Comparison of ENCODE assay signal across 8 cellular contexts in the genomic region with DNA sequence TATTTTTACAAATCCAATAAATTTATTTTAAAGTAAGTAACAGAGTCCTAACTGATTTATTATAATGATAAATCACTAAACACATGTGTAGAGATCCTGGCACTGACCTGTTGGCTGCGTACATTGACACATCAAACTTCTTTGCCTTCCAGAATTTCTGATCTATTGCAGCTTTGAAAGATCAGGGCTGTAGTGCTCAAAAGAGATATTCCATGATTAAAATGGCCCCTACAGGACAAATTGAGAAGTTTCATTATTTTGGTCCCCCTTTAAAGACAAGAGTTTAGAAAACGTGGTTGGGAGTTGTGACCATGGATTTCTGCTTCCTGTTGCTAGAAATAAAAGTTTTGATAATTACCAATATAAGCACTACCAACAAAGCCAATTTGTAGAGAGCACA.
DNase-seq lines count a peak whose midpoint lies in the region; ATAC-seq and TF ChIP-seq lines count a peak whose summit lies in the region.

No MANE protein-coding gene starts in this region.

- DNase-seq in AG08395 (ENCODE audit: low spot score) (peak; percentile 44), HFFc6 (peak; percentile 2), SHP77 (lab: John Stamatoyannopoulos, UW) (peak; percentile 75 to 78), foreskin melanocyte (peak; percentile 61), sciatic nerve (ENCODE audit: low spot score) (no peak)
- DNase-seq in activated T-cell treated with anti-CD3 and anti-CD28 coated beads, Interleukin-2, amount 50 U/mL, for 48 hours, result no peak

- no peak overlapping the region for H3K4me3 Mint-ChIP-seq in HFFc6

- H3K9me3 Mint-ChIP-seq in HFFc6, result no peaks in the 10 kb centered on the region

- H3K4me1 Mint-ChIP-seq in HFFc6 (ENCODE audit: low read depth), result peaks cover 3% of the 10 kb centered on the region; the same call in 1 of the 2 replicates

- peaks cover 4% of the 10 kb centered on the region for H3K27me3 Mint-ChIP-seq in HFFc6 (ENCODE audit: insufficient read depth)

- peak; percentile 55 for TF ChIP-seq CTCF in HFFc6 (IDR thresholded peaks at IDR 0.05)

- ATAC-seq in sciatic nerve (peak; percentile 89), GM21360 (IDR thresholded peaks at IDR 0.05; ENCODE audit: unreplicated experiment) (no peak), GM19351 (IDR thresholded peaks at IDR 0.05; ENCODE audit: unreplicated experiment) (no peak)

- intact Hi-C loops in sciatic nerve (cut with DNase I), result no loop called here

- no peak overlapping the region for H3K27ac Mint-ChIP-seq in HFFc6

- H3K36me3 Mint-ChIP-seq in HFFc6 (ENCODE audit: low read depth), result no peaks in the 10 kb centered on the region

Comparison
In these comparisons a context has a peak if more than half of its experiments do, and no peak if none do; other contexts are left out.
1. DNase-seq: peak in AG08395 (single experiment), HFFc6 (single experiment), SHP77 (2 of 2) and foreskin melanocyte (single experiment); none in sciatic nerve (single experiment) and activated T-cell treated with anti-CD3 and anti-CD28 coated beads, Interleukin-2, amount 50 U/mL, for 48 hours (0 of 2).